8 cellular contexts compared by ENCODE assay signal in genomic region chr5:66595877-66596790, GRCh38. TPM values are rescaled to one million over a fixed set of nuclear protein-coding genes. Genes with fewer than 3 reads are reported as not detected.
DNase-seq lines count a peak whose midpoint lies in the region; ATAC-seq and TF ChIP-seq lines count a peak whose summit lies in the region.

TSS of gene MAST4 (plus strand) at chr5:66596393. CDS start at chr5:66596656, 263 bp downstream.

- intact Hi-C loops in tibial artery (cut with DNase I; ENCODE audit: low total_unique reads) = no loop called here

- no peaks in the 10 kb centered on the region for H3K36me3 Mint-ChIP-seq in activated naive CD4-positive, alpha-beta T cell treated with anti-CD3 and anti-CD28 coated beads, Interleukin-2, amount 50 U/mL, for 72 hours
- H3K36me3 Mint-ChIP-seq in glutamatergic neuron (ENCODE audit: unreplicated experiment) = no peaks in the 10 kb centered on the region

- H3K27me3 ChIP-seq in RWPE2 (ENCODE audit: insufficient read depth, poor library complexity, severe bottlenecking) = peaks cover 30% of the 10 kb centered on the region
- no peaks in the 10 kb centered on the region for H3K27me3 ChIP-seq in tibial artery

- peaks cover 11% of the 10 kb centered on the region for H3K27me3 Mint-ChIP-seq in glutamatergic neuron (ENCODE audit: unreplicated experiment)

- H3K27ac Mint-ChIP-seq in activated naive CD4-positive, alpha-beta T cell treated with anti-CD3 and anti-CD28 coated beads, Interleukin-2, amount 50 U/mL, for 72 hours = no peak within 1 kb of the TSS
- no peak within 1 kb of the TSS for H3K27ac Mint-ChIP-seq in glutamatergic neuron (ENCODE audit: unreplicated experiment)

- no peaks in the 10 kb centered on the region for H3K9me3 Mint-ChIP-seq in activated naive CD4-positive, alpha-beta T cell treated with anti-CD3 and anti-CD28 coated beads, Interleukin-2, amount 50 U/mL, for 72 hours
- peaks cover 5% of the 10 kb centered on the region for H3K9me3 Mint-ChIP-seq in glutamatergic neuron (ENCODE audit: unreplicated experiment)

- TF ChIP-seq CTCF in RWPE2 (IDR thresholded peaks at IDR 0.05; ENCODE audit: poor library complexity, severe bottlenecking) = no peak
- TF ChIP-seq CTCF in glutamatergic neuron (IDR thresholded peaks at IDR 0.05; ENCODE audit: partially characterized antibody, unreplicated experiment) = no peak
- no peak for TF ChIP-seq CTCF in tibial artery (IDR thresholded peaks at IDR 0.05)

- peaks cover 8% of the 10 kb centered on the region for H3K4me1 Mint-ChIP-seq in glutamatergic neuron (ENCODE audit: low read depth, unreplicated experiment)

- H3K27ac ChIP-seq in RWPE2 (ENCODE audit: poor library complexity, severe bottlenecking) (no peak within 1 kb of the TSS), tibial artery (peak within 1 kb of the TSS in 1 of 2 donors; percentile 43)

- no peaks in the 10 kb centered on the region for H3K9me3 ChIP-seq in RWPE2 (ENCODE audit: severe bottlenecking)
- no peaks in the 10 kb centered on the region for H3K9me3 ChIP-seq in tibial artery

- H3K4me1 ChIP-seq in RWPE2 (ENCODE audit: insufficient read depth, poor library complexity, severe bottlenecking) (no peaks in the 10 kb centered on the region), tibial artery (peaks cover 0 to 26% (median 11%) of the 10 kb centered on the region in 4 donors)

- DNase-seq in EL (peak; percentile 77), H4 (ENCODE audit: low spot score) (peak; percentile 42), LHCN-M2 (ENCODE audit: low read depth) (peak; percentile 47), RWPE2 (ENCODE audit: low spot score) (peak; percentile 87), glutamatergic neuron (peak; percentile 92), non-pigmented ciliary epithelial cell (ENCODE audit: low read depth) (peak; percentile 30), tibial artery (peak; percentile 66 to 86)
- DNase-seq in activated naive CD4-positive, alpha-beta T cell treated with anti-CD3 and anti-CD28 coated beads, Interleukin-2, amount 50 U/mL, for 72 hours (ENCODE audit: low spot score in 2 of 2) = peak; percentile 76 to 83

- H3K36me3 ChIP-seq in RWPE2 (ENCODE audit: low read depth) (no peaks in the 10 kb centered on the region), tibial artery (no peaks in the 10 kb centered on the region)

- H3K4me3 ChIP-seq in RWPE2 (ENCODE audit: severe bottlenecking) = peak within 1 kb of the TSS; percentile 55
- H3K4me3 ChIP-seq in tibial artery = peak within 1 kb of the TSS; percentile 57 to 79

- H3K4me3 Mint-ChIP-seq in glutamatergic neuron (ENCODE audit: unreplicated experiment) = peak within 1 kb of the TSS; percentile 98

- ATAC-seq in RWPE2 (ENCODE audit: low read depth) = peak; percentile 97
- ATAC-seq in activated naive CD4-positive, alpha-beta T cell treated with anti-CD3 and anti-CD28 coated beads, Interleukin-2, amount 50 U/mL, for 72 hours = peak; percentile 92 to 97

RNA-seq across cellular contexts. Expression of gene MAST4, which starts in this region (rescaled TPM):
- 0.75 and 0.97 TPM in 2 replicates for total RNA-seq in H4 (2014; rRNA removed; shearing (Covaris generic))
- total RNA-seq in LHCN-M2 (2014; rRNA removed) (8.8 and 10.7 TPM in 2 replicates), glutamatergic neuron (ENCODE audit: unreplicated experiment) (11.5 TPM)
- 5.1 TPM for polyA plus RNA-seq in LHCN-M2 (2012)
- total RNA-seq in activated naive CD4-positive, alpha-beta T cell treated with anti-CD3 and anti-CD28 coated beads, Interleukin-2, amount 50 U/mL, for 72 hours = 10 to 100 TPM; 29.5 to 41.7 TPM

Comparison
In these comparisons a context has a peak if more than half of its experiments do, and no peak if none do; other contexts are left out.
1. Peak in DNase-seq in H4; RNA of the gene not detected or under 1 TPM.
2. DNase-seq: peak in every context shown above with its lines; median percentile 92 in glutamatergic neuron; 87 in RWPE2; 80 in activated naive CD4-positive, alpha-beta T cell treated with anti-CD3 and anti-CD28 coated beads, Interleukin-2, amount 50 U/mL, for 72 hours; 77 in EL; 76 in tibial artery; 47 in LHCN-M2; 42 in H4; 30 in non-pigmented ciliary epithelial cell.